21 cellular contexts compared by ENCODE assay signal in genomic region chr2:181807526-181807925, GRCh38.
"Had no signal": no experiment of that assay in that cellular context is flagged by ENCODE, and none has a peak within 500 bp of the region (broad histone marks: within the 10 kb centered on the region; RNA-seq: fewer than 3 reads in every experiment).

No MANE protein-coding gene starts in this region.

- H3K27ac Mint-ChIP-seq: activated CD4-positive, alpha-beta T cell treated with anti-CD3 and anti-CD28 coated beads, Interleukin-2, amount 10 ng/mL, durations not matched to agents 7 days and 5 days; activated CD8-positive, alpha-beta memory T cell treated with anti-CD3 and anti-CD28 coated beads, Interleukin-2, amount 10 ng/mL, durations not matched to agents 7 days and 5 days; activated CD8-positive, alpha-beta T cell treated with anti-CD3 and anti-CD28 coated beads for 36 hours; activated naive CD4-positive, alpha-beta T cell treated with anti-CD3 and anti-CD28 coated beads, Interleukin-2, amount 50 U/mL, for 24 hours; activated T-helper 1 cell treated with anti-CD3 and anti-CD28 coated beads, Interleukin-12 subunit alpha, Interleukin-12 subunit beta, Interleukin-2, Interleukin-4 antibody, amounts not matched to agents 30 ng/mL and 10 ng/mL and 1 ng/mL, durations not matched to agents 14 hours and 24 hours and 36 hours; naive thymus-derived CD8-positive, alpha-beta T cell; progenitor cell of endocrine pancreas; T-cell; T-helper 2 cell treated with Interferon-gamma antibody and Interleukin-4, amounts not matched to agents 5 μg/mL and 100 μg/mL, for 36 hours had no signal

- H3K9me3 Mint-ChIP-seq: activated CD4-positive, alpha-beta T cell treated with anti-CD3 and anti-CD28 coated beads, Interleukin-2, amount 10 ng/mL, durations not matched to agents 7 days and 5 days; activated naive CD4-positive, alpha-beta T cell treated with anti-CD3 and anti-CD28 coated beads, Interleukin-2, amount 50 U/mL, for 24 hours; activated T-helper 1 cell treated with anti-CD3 and anti-CD28 coated beads, Interleukin-12 subunit alpha, Interleukin-12 subunit beta, Interleukin-2, Interleukin-4 antibody, amounts not matched to agents 30 ng/mL and 10 ng/mL and 1 ng/mL, durations not matched to agents 14 hours and 24 hours and 36 hours; T-cell; T-helper 2 cell treated with Interferon-gamma antibody and Interleukin-4, amounts not matched to agents 5 μg/mL and 100 μg/mL, for 36 hours had no signal

- DNase-seq: activated CD4-positive, alpha-beta T cell treated with anti-CD3 and anti-CD28 coated beads, Interleukin-2, amount 10 ng/mL, durations not matched to agents 7 days and 5 days; activated CD4-positive, CD25-positive, alpha-beta regulatory T cell treated with anti-CD3 and anti-CD28 coated beads, Interleukin-2, amount 50 U/mL, for 72 hours; activated CD8-positive, alpha-beta memory T cell treated with anti-CD3 and anti-CD28 coated beads, Interleukin-2, amount 10 ng/mL, durations not matched to agents 7 days and 5 days; activated CD8-positive, alpha-beta T cell treated with anti-CD3 and anti-CD28 coated beads for 36 hours; activated gamma-delta T cell; foreskin fibroblast; heart right ventricle; left colon; naive thymus-derived CD8-positive, alpha-beta T cell; right cardiac atrium; stimulated activated CD4-positive, alpha-beta T cell treated with anti-CD3 and anti-CD28 coated beads, Interleukin-4, amount 100 ng/mL, for 24 hours; stimulated activated naive CD4-positive, alpha-beta T cell treated with Interleukin-2 at 50 U/mL for 16 hours; T-cell; upper lobe of right lung had no signal

- H3K4me3 ChIP-seq: cardiac muscle cell, heart right ventricle, thoracic aorta, upper lobe of right lung had no signal

- H3K4me1 Mint-ChIP-seq: activated CD8-positive, alpha-beta memory T cell treated with anti-CD3 and anti-CD28 coated beads, Interleukin-2, amount 10 ng/mL, durations not matched to agents 7 days and 5 days had no signal

- H3K27me3 Mint-ChIP-seq: activated CD4-positive, alpha-beta T cell treated with anti-CD3 and anti-CD28 coated beads, Interleukin-2, amount 10 ng/mL, durations not matched to agents 7 days and 5 days; progenitor cell of endocrine pancreas had no signal

- H3K4me3 Mint-ChIP-seq: activated CD4-positive, alpha-beta T cell treated with anti-CD3 and anti-CD28 coated beads, Interleukin-2, amount 10 ng/mL, durations not matched to agents 7 days and 5 days; activated CD8-positive, alpha-beta memory T cell treated with anti-CD3 and anti-CD28 coated beads, Interleukin-2, amount 10 ng/mL, durations not matched to agents 7 days and 5 days; activated CD8-positive, alpha-beta T cell treated with anti-CD3 and anti-CD28 coated beads for 36 hours; activated naive CD4-positive, alpha-beta T cell treated with anti-CD3 and anti-CD28 coated beads, Interleukin-2, amount 50 U/mL, for 24 hours; activated T-helper 1 cell treated with anti-CD3 and anti-CD28 coated beads, Interleukin-12 subunit alpha, Interleukin-12 subunit beta, Interleukin-2, Interleukin-4 antibody, amounts not matched to agents 30 ng/mL and 10 ng/mL and 1 ng/mL, durations not matched to agents 14 hours and 24 hours and 36 hours; naive thymus-derived CD8-positive, alpha-beta T cell; T-cell; T-helper 2 cell treated with Interferon-gamma antibody and Interleukin-4, amounts not matched to agents 5 μg/mL and 100 μg/mL, for 36 hours had no signal

- H3K36me3 Mint-ChIP-seq: activated CD8-positive, alpha-beta memory T cell treated with anti-CD3 and anti-CD28 coated beads, Interleukin-2, amount 10 ng/mL, durations not matched to agents 7 days and 5 days; activated naive CD4-positive, alpha-beta T cell treated with anti-CD3 and anti-CD28 coated beads, Interleukin-2, amount 50 U/mL, for 24 hours; T-cell had no signal

- H3K9me3 ChIP-seq: upper lobe of right lung had no signal

- H3K36me3 ChIP-seq: cardiac muscle cell, heart right ventricle, thoracic aorta, upper lobe of right lung had no signal

- H3K27ac ChIP-seq: cardiac muscle cell, heart right ventricle, upper lobe of right lung, VCaP had no signal

- ATAC-seq: activated CD8-positive, alpha-beta memory T cell treated with anti-CD3 and anti-CD28 coated beads, Interleukin-2, amount 10 ng/mL, durations not matched to agents 7 days and 5 days; activated CD8-positive, alpha-beta T cell treated with anti-CD3 and anti-CD28 coated beads for 36 hours; heart right ventricle; left colon; naive thymus-derived CD8-positive, alpha-beta T cell; right cardiac atrium; T-cell; upper lobe of right lung had no signal

- H3K27me3 ChIP-seq: cardiac muscle cell, heart right ventricle, upper lobe of right lung had no signal
